In the genomic region with DNA sequence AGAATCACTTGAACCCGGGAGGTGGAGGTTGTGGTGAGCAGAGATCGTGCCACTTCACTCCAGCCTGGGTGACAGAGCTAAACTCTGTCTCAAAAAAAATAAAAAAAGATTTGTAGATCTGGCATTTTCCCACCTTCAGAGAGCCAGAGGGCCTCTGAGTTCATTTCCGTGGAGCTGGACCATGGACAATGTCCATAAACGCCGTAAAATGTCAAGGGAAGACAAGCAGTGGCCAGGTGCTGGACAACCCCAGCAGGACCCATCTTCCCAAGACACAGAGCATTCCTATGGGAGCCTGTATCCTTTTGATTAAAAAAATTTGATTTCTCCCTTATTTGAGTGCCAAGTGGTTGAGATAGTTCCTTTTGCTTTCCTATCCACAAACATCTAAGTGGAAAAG, we compare ENCODE assay signal across 26 cellular contexts.
"Had no signal": no experiment of that assay in that cellular context is flagged by ENCODE, and none has a peak within 500 bp of the region (broad histone marks: within the 10 kb centered on the region; RNA-seq: fewer than 3 reads in every experiment).

No MANE protein-coding gene starts in this region.

- H3K27ac ChIP-seq: brain microvascular endothelial cell, esophagus muscularis mucosa, gastroesophageal sphincter had no signal

- H3K9me3 ChIP-seq: esophagus muscularis mucosa, gastroesophageal sphincter had no signal

- H3K4me1 ChIP-seq: esophagus muscularis mucosa, gastroesophageal sphincter had no signal

- H3K4me3 Mint-ChIP-seq: activated CD4-positive, alpha-beta memory T cell treated with anti-CD3 and anti-CD28 coated beads, Interleukin-2, amount 10 ng/mL, durations not matched to agents 7 days and 5 days; activated CD4-positive, alpha-beta T cell treated with anti-CD3 and anti-CD28 coated beads, Interleukin-2, amount 10 ng/mL, durations not matched to agents 7 days and 5 days; activated naive CD4-positive, alpha-beta T cell treated with anti-CD3 and anti-CD28 coated beads, Interleukin-2, amount 10 ng/mL, durations not matched to agents 7 days and 5 days; activated naive CD8-positive, alpha-beta T cell treated with anti-CD3 and anti-CD28 coated beads, Interleukin-2, amount 10 ng/mL, durations not matched to agents 7 days and 5 days; activated T-cell treated with anti-CD3 and anti-CD28 coated beads, Interleukin-2, amount 50 U/mL, for 24 hours; activated T-cell treated with anti-CD3 and anti-CD28 coated beads, Interleukin-2, amount 50 U/mL, for 72 hours; central memory CD8-positive, alpha-beta T cell; effector memory CD8-positive, alpha-beta T cell; WTC11 had no signal

- ATAC-seq: activated naive CD4-positive, alpha-beta T cell treated with anti-CD3 and anti-CD28 coated beads, Interleukin-2, amount 50 U/mL, for 72 hours; activated T-cell treated with anti-CD3 and anti-CD28 coated beads, Interleukin-2, amount 50 U/mL, for 72 hours; effector memory CD8-positive, alpha-beta T cell; gastroesophageal sphincter; WTC11 had no signal

- H3K4me3 ChIP-seq: esophagus muscularis mucosa, gastroesophageal sphincter had no signal

- DNase-seq: activated CD4-positive, alpha-beta memory T cell treated with anti-CD3 and anti-CD28 coated beads, Interleukin-2, amount 10 ng/mL, durations not matched to agents 7 days and 5 days; activated CD4-positive, alpha-beta T cell treated with anti-CD3 and anti-CD28 coated beads for 1 hour; activated CD4-positive, alpha-beta T cell treated with anti-CD3 and anti-CD28 coated beads for 4 hours; activated CD4-positive, alpha-beta T cell treated with anti-CD3 and anti-CD28 coated beads, Interleukin-2, amount 10 ng/mL, durations not matched to agents 7 days and 5 days; activated CD4-positive, alpha-beta T cell treated with anti-CD3 and anti-CD28 coated beads, Interleukin-2, amount 50 U/mL, for 4 hours; activated CD8-positive, alpha-beta memory T cell treated with anti-CD3 and anti-CD28 coated beads, Interleukin-2, amount 50 U/mL, for 48 hours; activated gamma-delta T cell; activated naive CD4-positive, alpha-beta T cell; activated naive CD4-positive, alpha-beta T cell treated with anti-CD3 and anti-CD28 coated beads, Interleukin-2, amount 10 ng/mL, durations not matched to agents 7 days and 5 days; activated naive CD8-positive, alpha-beta T cell treated with anti-CD3 and anti-CD28 coated beads, Interleukin-2, amount 10 ng/mL, durations not matched to agents 7 days and 5 days; activated T-cell treated with anti-CD3 and anti-CD28 coated beads for 4 hours; activated T-cell treated with anti-CD3 and anti-CD28 coated beads, Interleukin-2, amount 50 U/mL, for 24 hours; activated T-cell treated with anti-CD3 and anti-CD28 coated beads, Interleukin-2, amount 50 U/mL, for 72 hours; brain microvascular endothelial cell; cortex of kidney; dermis blood vessel endothelial cell; effector CD4-positive, alpha-beta T cell; effector memory CD8-positive, alpha-beta T cell; erythroblast; foreskin melanocyte; T-helper 2 cell had no signal

- H3K27ac Mint-ChIP-seq: activated CD4-positive, alpha-beta memory T cell treated with anti-CD3 and anti-CD28 coated beads, Interleukin-2, amount 10 ng/mL, durations not matched to agents 7 days and 5 days; activated CD4-positive, alpha-beta T cell treated with anti-CD3 and anti-CD28 coated beads, Interleukin-2, amount 10 ng/mL, durations not matched to agents 7 days and 5 days; activated naive CD4-positive, alpha-beta T cell treated with anti-CD3 and anti-CD28 coated beads, Interleukin-2, amount 10 ng/mL, durations not matched to agents 7 days and 5 days; activated naive CD4-positive, alpha-beta T cell treated with anti-CD3 and anti-CD28 coated beads, Interleukin-2, amount 50 U/mL, for 72 hours; activated naive CD8-positive, alpha-beta T cell treated with anti-CD3 and anti-CD28 coated beads, Interleukin-2, amount 10 ng/mL, durations not matched to agents 7 days and 5 days; activated T-cell treated with anti-CD3 and anti-CD28 coated beads, Interleukin-2, amount 50 U/mL, for 24 hours; activated T-cell treated with anti-CD3 and anti-CD28 coated beads, Interleukin-2, amount 50 U/mL, for 72 hours; effector memory CD8-positive, alpha-beta T cell; WTC11 had no signal

- H3K27me3 ChIP-seq: brain microvascular endothelial cell, esophagus muscularis mucosa, gastroesophageal sphincter had no signal

- H3K36me3 Mint-ChIP-seq: activated naive CD4-positive, alpha-beta T cell treated with anti-CD3 and anti-CD28 coated beads, Interleukin-2, amount 10 ng/mL, durations not matched to agents 7 days and 5 days; activated naive CD4-positive, alpha-beta T cell treated with anti-CD3 and anti-CD28 coated beads, Interleukin-2, amount 50 U/mL, for 72 hours; activated naive CD8-positive, alpha-beta T cell treated with anti-CD3 and anti-CD28 coated beads, Interleukin-2, amount 10 ng/mL, durations not matched to agents 7 days and 5 days; WTC11 had no signal

- H3K4me1 Mint-ChIP-seq: activated CD4-positive, alpha-beta T cell treated with anti-CD3 and anti-CD28 coated beads, Interleukin-2, amount 10 ng/mL, durations not matched to agents 7 days and 5 days; activated naive CD4-positive, alpha-beta T cell treated with anti-CD3 and anti-CD28 coated beads, Interleukin-2, amount 10 ng/mL, durations not matched to agents 7 days and 5 days; central memory CD8-positive, alpha-beta T cell; WTC11 had no signal

- H3K9me3 Mint-ChIP-seq: activated CD4-positive, alpha-beta memory T cell treated with anti-CD3 and anti-CD28 coated beads, Interleukin-2, amount 10 ng/mL, durations not matched to agents 7 days and 5 days; activated CD4-positive, alpha-beta T cell treated with anti-CD3 and anti-CD28 coated beads, Interleukin-2, amount 10 ng/mL, durations not matched to agents 7 days and 5 days; activated naive CD4-positive, alpha-beta T cell treated with anti-CD3 and anti-CD28 coated beads, Interleukin-2, amount 10 ng/mL, durations not matched to agents 7 days and 5 days; activated naive CD4-positive, alpha-beta T cell treated with anti-CD3 and anti-CD28 coated beads, Interleukin-2, amount 50 U/mL, for 72 hours; activated naive CD8-positive, alpha-beta T cell treated with anti-CD3 and anti-CD28 coated beads, Interleukin-2, amount 10 ng/mL, durations not matched to agents 7 days and 5 days; activated T-cell treated with anti-CD3 and anti-CD28 coated beads, Interleukin-2, amount 50 U/mL, for 24 hours; activated T-cell treated with anti-CD3 and anti-CD28 coated beads, Interleukin-2, amount 50 U/mL, for 72 hours; central memory CD8-positive, alpha-beta T cell; effector memory CD8-positive, alpha-beta T cell had no signal

- H3K27me3 Mint-ChIP-seq: activated naive CD8-positive, alpha-beta T cell treated with anti-CD3 and anti-CD28 coated beads, Interleukin-2, amount 10 ng/mL, durations not matched to agents 7 days and 5 days had no signal
